Comparison of ENCODE assay signal across 15 cellular contexts in genomic region chr4:159171287-159171686, GRCh38.
DNase-seq lines count a peak whose midpoint lies in the region; TF ChIP-seq lines count a peak whose summit lies in the region.
"Had no signal": no experiment of that assay in that cellular context is flagged by ENCODE, and none has a peak within 500 bp of the region (broad histone marks: within the 10 kb centered on the region; RNA-seq: fewer than 3 reads in every experiment).

No MANE protein-coding gene starts in this region.

- in situ Hi-C loops in brain microvascular endothelial cell (cut with HindIII; ENCODE audit: low pct_ligation_motif_present, low sequenced_read_pairs) = no loop called here

- H3K27ac ChIP-seq in epithelial cell of prostate = no peak overlapping the region
- no peak overlapping the region for H3K27ac ChIP-seq in brain microvascular endothelial cell
- no peak overlapping the region for H3K27ac ChIP-seq in effector memory CD4-positive, alpha-beta T cell (ENCODE audit: insufficient read depth, low read length, poor library complexity, severe bottlenecking)
- H3K27ac ChIP-seq: HL-60, suprapubic skin had no signal

- no peak for TF ChIP-seq CTCF in brain microvascular endothelial cell (IDR thresholded peaks at IDR 0.05; ENCODE audit: low read depth, low read length, missing control alignments)

- H3K36me3 ChIP-seq in brain microvascular endothelial cell (replicated peaks) = no peaks in the 10 kb centered on the region
- no peaks in the 10 kb centered on the region for H3K36me3 ChIP-seq in effector memory CD4-positive, alpha-beta T cell (ENCODE audit: control insufficient read depth, insufficient read depth, low read length)
- H3K36me3 ChIP-seq: BE2C, suprapubic skin had no signal

- no peaks in the 10 kb centered on the region for H3K4me1 ChIP-seq in effector memory CD4-positive, alpha-beta T cell (ENCODE audit: control insufficient read depth, insufficient read depth, low read length, poor library complexity, severe bottlenecking)
- H3K4me1 ChIP-seq: BE2C had no signal

- peak; percentile 33 for DNase-seq in stimulated activated CD4-positive, alpha-beta T cell treated with anti-CD3 and anti-CD28 coated beads, Interleukin-15, amount 100 ng/mL, for 24 hours
- no peak for DNase-seq in stimulated activated CD4-positive, alpha-beta T cell treated with anti-CD3 and anti-CD28 coated beads, Interleukin-2, amount 100 ng/mL, for 48 hours
- DNase-seq in M059J (ENCODE audit: low read depth) = peak; percentile 28
- DNase-seq in epithelial cell of prostate (ENCODE audit: low read depth, low spot score) = peak; percentile 27
- DNase-seq in brain microvascular endothelial cell = no peak
- DNase-seq in effector memory CD4-positive, alpha-beta T cell = no peak
- no peak for DNase-seq in middle frontal gyrus (ENCODE audit: extremely low spot score, low spot score)
- DNase-seq: activated naive CD4-positive, alpha-beta T cell treated with anti-CD3 and anti-CD28 coated beads, Interleukin-2, amount 10 ng/mL, durations not matched to agents 7 days and 5 days; BE2C; caudate nucleus; KG1; NCI-H146; NCI-H510A had no signal

- H3K9me3 ChIP-seq in effector memory CD4-positive, alpha-beta T cell (ENCODE audit: control insufficient read depth, low read length) = no peaks in the 10 kb centered on the region
- H3K9me3 ChIP-seq: BE2C, suprapubic skin had no signal

- no peaks in the 10 kb centered on the region for H3K27me3 ChIP-seq in brain microvascular endothelial cell (replicated peaks)
- H3K27me3 ChIP-seq in effector memory CD4-positive, alpha-beta T cell (replicated peaks; ENCODE audit: control insufficient read depth, insufficient read depth, low read length, poor library complexity, severe bottlenecking) = no peaks in the 10 kb centered on the region
- H3K27me3 ChIP-seq: BE2C, suprapubic skin had no signal

- H3K4me3 ChIP-seq in brain microvascular endothelial cell (ENCODE audit: low read depth, low read length) = no peak overlapping the region
- no peak overlapping the region for H3K4me3 ChIP-seq in effector memory CD4-positive, alpha-beta T cell (ENCODE audit: insufficient read depth, low read depth, low read length, poor library complexity, severe bottlenecking)
- H3K4me3 ChIP-seq: suprapubic skin had no signal

Comparison
In these comparisons a context has a peak if more than half of its experiments do, and no peak if none do; other contexts are left out.
1. DNase-seq: peak in stimulated activated CD4-positive, alpha-beta T cell treated with anti-CD3 and anti-CD28 coated beads, Interleukin-15, amount 100 ng/mL, for 24 hours (single experiment), M059J (single experiment) and epithelial cell of prostate (single experiment); none in stimulated activated CD4-positive, alpha-beta T cell treated with anti-CD3 and anti-CD28 coated beads, Interleukin-2, amount 100 ng/mL, for 48 hours (0 of 2), brain microvascular endothelial cell (single experiment), effector memory CD4-positive, alpha-beta T cell (0 of 3) and middle frontal gyrus (single experiment).